8 cellular contexts compared by ENCODE assay signal in the genomic region with DNA sequence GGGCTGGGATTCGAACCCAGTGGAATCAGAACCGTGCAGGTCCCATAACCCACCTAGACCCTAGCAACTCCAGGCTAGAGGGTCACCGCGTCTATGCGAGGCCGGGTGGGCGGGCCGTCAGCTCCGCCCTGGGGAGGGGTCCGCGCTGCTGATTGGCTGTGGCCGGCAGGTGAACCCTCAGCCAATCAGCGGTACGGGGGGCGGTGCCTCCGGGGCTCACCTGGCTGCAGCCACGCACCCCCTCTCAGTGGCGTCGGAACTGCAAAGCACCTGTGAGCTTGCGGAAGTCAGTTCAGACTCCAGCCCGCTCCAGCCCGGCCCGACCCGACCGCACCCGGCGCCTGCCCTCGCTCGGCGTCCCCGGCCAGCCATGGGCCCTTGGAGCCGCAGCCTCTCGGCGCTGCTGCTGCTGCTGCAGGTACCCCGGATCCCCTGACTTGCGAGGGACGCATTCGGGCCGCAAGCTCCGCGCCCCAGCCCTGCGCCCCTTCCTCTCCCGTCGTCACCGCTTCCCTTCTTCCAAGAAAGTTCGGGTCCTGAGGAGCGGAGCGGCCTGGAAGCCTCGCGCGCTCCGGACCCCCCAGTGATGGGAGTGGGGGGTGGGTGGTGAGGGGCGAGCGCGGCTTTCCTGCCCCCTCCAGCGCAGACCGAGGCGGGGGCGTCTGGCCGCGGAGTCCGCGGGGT. TPM values are rescaled to one million over a fixed set of nuclear protein-coding genes. Genes with fewer than 3 reads are reported as not detected.
DNase-seq lines count a peak whose midpoint lies in the region; ATAC-seq and TF ChIP-seq lines count a peak whose summit lies in the region.

A gene (plus strand): TSS at position 247 of the 684 bp plus-strand sequence. CDS start 124 bp downstream, at position 371.

- peak within 1 kb of the TSS; percentile 37 for H2AFZ ChIP-seq in trophoblast cell (ENCODE audit: insufficient read depth, low read length, poor library complexity)

- H3K4me1 Mint-ChIP-seq in activated CD8-positive, alpha-beta T cell treated with anti-CD3 and anti-CD28 coated beads, Interleukin-2, amount 10 ng/mL, durations not matched to agents 7 days and 5 days (ENCODE audit: low read depth) = peaks cover 5% of the 10 kb centered on the region

- intact Hi-C loops in head of caudate nucleus (cut with DNase I) = no loop called here

- peak within 1 kb of the TSS; percentile 17 for H3K23ac ChIP-seq in trophoblast cell (ENCODE audit: low read length)

- peak within 1 kb of the TSS; percentile 18 for H3K4me3 Mint-ChIP-seq in activated CD8-positive, alpha-beta T cell treated with anti-CD3 and anti-CD28 coated beads, Interleukin-2, amount 10 ng/mL, durations not matched to agents 7 days and 5 days

- H3K4ac ChIP-seq in trophoblast cell (ENCODE audit: low read depth, low read length) = peak within 1 kb of the TSS; percentile 96

- H3K27ac ChIP-seq in trophoblast cell (ENCODE audit: low read depth, low read length) = peak within 1 kb of the TSS; percentile 42

- POLR2A ChIA-PET in activated CD8-positive, alpha-beta T cell treated with anti-CD3 and anti-CD28 coated beads, Interleukin-2, amount 10 ng/mL, durations not matched to agents 7 days and 5 days (lab: Charles Lee) = no interaction called here

- no peak within 1 kb of the TSS for H3K27ac Mint-ChIP-seq in activated CD8-positive, alpha-beta T cell treated with anti-CD3 and anti-CD28 coated beads, Interleukin-2, amount 10 ng/mL, durations not matched to agents 7 days and 5 days

- no peak within 1 kb of the TSS for H2AK5ac ChIP-seq in trophoblast cell (ENCODE audit: low read length)

- H3K36me3 ChIP-seq in trophoblast cell (ENCODE audit: control insufficient read depth in 1 of 2, insufficient read depth in 2 of 2, low read length in 2 of 2) = peaks cover 0 to 7% of the 10 kb centered on the region in 2 experiments

- ATAC-seq in activated CD8-positive, alpha-beta T cell treated with anti-CD3 and anti-CD28 coated beads, Interleukin-2, amount 10 ng/mL, durations not matched to agents 7 days and 5 days = peak; percentile 64
- ATAC-seq in GM19452 (IDR thresholded peaks at IDR 0.05; ENCODE audit: unreplicated experiment) = no peak

- WGBS in trophoblast cell (ENCODE audit: extremely low coverage, insufficient coverage, insufficient read length) = no CpG with 5 or more reads among the region's 63 CpGs

- DNase-seq in 8988T (peak; percentile 77), LNCaP clone FGC (ENCODE audit: low read depth) (peak; percentile 88), head of caudate nucleus (peak in 32 of 42 donors; percentile 11 to 72 (median 38)), trophoblast cell (peak; percentile 83 to 86), midbrain (lab: John Stamatoyannopoulos, UW) (no peak), kidney glomerular epithelial cell (lab: John Stamatoyannopoulos, UW) (no peak)
- DNase-seq in activated CD8-positive, alpha-beta T cell treated with anti-CD3 and anti-CD28 coated beads, Interleukin-2, amount 10 ng/mL, durations not matched to agents 7 days and 5 days = peak; percentile 37

- peaks cover 18 to 30% of the 10 kb centered on the region in 2 experiments for H3K4me1 ChIP-seq in trophoblast cell (ENCODE audit: control insufficient read depth in 1 of 2, insufficient read depth in 2 of 2, low read length in 2 of 2)

- H2BK120ac ChIP-seq in trophoblast cell (ENCODE audit: insufficient read depth, low read length, poor library complexity) = peak within 1 kb of the TSS; percentile 31

- H2BK5ac ChIP-seq in trophoblast cell (ENCODE audit: low read depth, low read length, poor library complexity) = peak within 1 kb of the TSS; percentile 58

- no peaks in the 10 kb centered on the region for H3K9me3 Mint-ChIP-seq in activated CD8-positive, alpha-beta T cell treated with anti-CD3 and anti-CD28 coated beads, Interleukin-2, amount 10 ng/mL, durations not matched to agents 7 days and 5 days (ENCODE audit: insufficient read depth)

- TF ChIP-seq CTCF in LNCaP clone FGC (IDR thresholded peaks at IDR 0.05; ENCODE audit: control insufficient read depth, extremely low read depth, insufficient read depth) = no peak

- H4K12ac ChIP-seq in trophoblast cell (ENCODE audit: low read depth, low read length) = peak within 1 kb of the TSS; percentile 55

- peak within 1 kb of the TSS; percentile 78 for H3K18ac ChIP-seq in trophoblast cell (ENCODE audit: low read length)

- peaks cover 1% of the 10 kb centered on the region for H3K9me3 ChIP-seq in trophoblast cell (ENCODE audit: insufficient read depth, low read depth, low read length)

- peaks cover 2% of the 10 kb centered on the region for H3K36me3 Mint-ChIP-seq in activated CD8-positive, alpha-beta T cell treated with anti-CD3 and anti-CD28 coated beads, Interleukin-2, amount 10 ng/mL, durations not matched to agents 7 days and 5 days (ENCODE audit: low read depth)

- H3K4me2 ChIP-seq in trophoblast cell (ENCODE audit: low read length) = peak within 1 kb of the TSS; percentile 93

- H4K8ac ChIP-seq in trophoblast cell (ENCODE audit: low read depth, low read length) = peak within 1 kb of the TSS; percentile 50

- H3K9ac ChIP-seq in trophoblast cell (ENCODE audit: low read length) = peak within 1 kb of the TSS; percentile 88

- H2BK12ac ChIP-seq in trophoblast cell (ENCODE audit: low read length) = no peak within 1 kb of the TSS

- H4K91ac ChIP-seq in trophoblast cell (ENCODE audit: low read depth, low read length) = peak within 1 kb of the TSS; percentile 75

- CTCF ChIA-PET in activated CD8-positive, alpha-beta T cell treated with anti-CD3 and anti-CD28 coated beads, Interleukin-2, amount 10 ng/mL, durations not matched to agents 7 days and 5 days (lab: Charles Lee) = no interaction called here

- H3K27me3 Mint-ChIP-seq in activated CD8-positive, alpha-beta T cell treated with anti-CD3 and anti-CD28 coated beads, Interleukin-2, amount 10 ng/mL, durations not matched to agents 7 days and 5 days (ENCODE audit: low read depth) = peaks cover 32% of the 10 kb centered on the region

- H3K4me3 ChIP-seq in LNCaP clone FGC (ENCODE audit: low read depth, low read length) = peak within 1 kb of the TSS; percentile 93
- peak within 1 kb of the TSS; percentile 88 for H3K4me3 ChIP-seq in trophoblast cell (ENCODE audit: low read depth, low read length)

- peaks cover 25% of the 10 kb centered on the region for H3K79me1 ChIP-seq in trophoblast cell (ENCODE audit: low read length)

- H3K14ac ChIP-seq in trophoblast cell (ENCODE audit: low read length) = peak within 1 kb of the TSS; percentile 61

- H3K79me2 ChIP-seq in trophoblast cell (ENCODE audit: control insufficient read depth, insufficient read depth, low read length, poor library complexity) = peaks cover 15% of the 10 kb centered on the region

- no peaks in the 10 kb centered on the region for H3K27me3 ChIP-seq in trophoblast cell (ENCODE audit: insufficient read depth, low read length)

RNA-seq across cellular contexts. Expression of the gene that starts here (rescaled TPM):
- total RNA-seq in activated CD8-positive, alpha-beta T cell treated with anti-CD3 and anti-CD28 coated beads, Interleukin-2, amount 10 ng/mL, durations not matched to agents 7 days and 5 days = not detected
- 212 and 221 TPM in 2 replicates for polyA plus RNA-seq in trophoblast cell (2013)

Comparison
In these comparisons a context has a peak if more than half of its experiments do, and no peak if none do; other contexts are left out.
1. Peak in DNase-seq and ATAC-seq in activated CD8-positive, alpha-beta T cell treated with anti-CD3 and anti-CD28 coated beads, Interleukin-2, amount 10 ng/mL, durations not matched to agents 7 days and 5 days; RNA of the gene not detected or under 1 TPM.
2. DNase-seq: peak in 8988T (single experiment), LNCaP clone FGC (single experiment), head of caudate nucleus (32 of 42) and trophoblast cell (2 of 2); none in midbrain (single experiment) and kidney glomerular epithelial cell (single experiment).